In the genomic region with DNA sequence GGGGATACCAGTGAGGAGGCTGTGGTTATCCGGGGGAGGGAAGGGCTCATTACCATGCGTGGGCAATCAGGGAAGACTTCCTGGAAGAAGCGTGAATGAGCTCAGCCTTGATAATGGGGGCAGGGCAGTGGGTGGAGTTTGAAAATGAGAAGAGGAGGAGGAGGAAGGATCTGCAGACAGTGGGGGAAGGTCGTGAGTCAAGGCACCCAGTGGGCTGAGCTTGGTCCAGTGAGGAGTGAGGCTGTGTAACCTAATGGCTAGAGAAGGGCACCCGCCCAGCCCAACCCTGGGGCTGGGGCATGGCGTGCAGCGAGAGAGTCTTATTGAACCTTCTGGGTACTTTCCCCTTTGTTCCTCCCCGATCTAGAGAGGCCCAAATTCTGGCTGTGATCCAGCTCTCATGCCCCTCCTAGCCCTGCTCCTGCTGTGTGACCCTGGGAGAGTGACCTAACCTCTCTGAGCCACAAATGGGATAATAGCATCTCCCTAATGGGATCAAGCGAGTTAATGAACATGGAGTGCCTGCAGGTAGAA, we compare ENCODE assay signal across 1 cellular context.
TF ChIP-seq lines count a peak whose summit lies in the region.

No MANE protein-coding gene starts in this region.

TF ChIP-seq in K562, 482 proteins besides CTCF, POLR2A, EP300 and RAD21 (continued from another document):
- TF ChIP-seq, protein P1, sequence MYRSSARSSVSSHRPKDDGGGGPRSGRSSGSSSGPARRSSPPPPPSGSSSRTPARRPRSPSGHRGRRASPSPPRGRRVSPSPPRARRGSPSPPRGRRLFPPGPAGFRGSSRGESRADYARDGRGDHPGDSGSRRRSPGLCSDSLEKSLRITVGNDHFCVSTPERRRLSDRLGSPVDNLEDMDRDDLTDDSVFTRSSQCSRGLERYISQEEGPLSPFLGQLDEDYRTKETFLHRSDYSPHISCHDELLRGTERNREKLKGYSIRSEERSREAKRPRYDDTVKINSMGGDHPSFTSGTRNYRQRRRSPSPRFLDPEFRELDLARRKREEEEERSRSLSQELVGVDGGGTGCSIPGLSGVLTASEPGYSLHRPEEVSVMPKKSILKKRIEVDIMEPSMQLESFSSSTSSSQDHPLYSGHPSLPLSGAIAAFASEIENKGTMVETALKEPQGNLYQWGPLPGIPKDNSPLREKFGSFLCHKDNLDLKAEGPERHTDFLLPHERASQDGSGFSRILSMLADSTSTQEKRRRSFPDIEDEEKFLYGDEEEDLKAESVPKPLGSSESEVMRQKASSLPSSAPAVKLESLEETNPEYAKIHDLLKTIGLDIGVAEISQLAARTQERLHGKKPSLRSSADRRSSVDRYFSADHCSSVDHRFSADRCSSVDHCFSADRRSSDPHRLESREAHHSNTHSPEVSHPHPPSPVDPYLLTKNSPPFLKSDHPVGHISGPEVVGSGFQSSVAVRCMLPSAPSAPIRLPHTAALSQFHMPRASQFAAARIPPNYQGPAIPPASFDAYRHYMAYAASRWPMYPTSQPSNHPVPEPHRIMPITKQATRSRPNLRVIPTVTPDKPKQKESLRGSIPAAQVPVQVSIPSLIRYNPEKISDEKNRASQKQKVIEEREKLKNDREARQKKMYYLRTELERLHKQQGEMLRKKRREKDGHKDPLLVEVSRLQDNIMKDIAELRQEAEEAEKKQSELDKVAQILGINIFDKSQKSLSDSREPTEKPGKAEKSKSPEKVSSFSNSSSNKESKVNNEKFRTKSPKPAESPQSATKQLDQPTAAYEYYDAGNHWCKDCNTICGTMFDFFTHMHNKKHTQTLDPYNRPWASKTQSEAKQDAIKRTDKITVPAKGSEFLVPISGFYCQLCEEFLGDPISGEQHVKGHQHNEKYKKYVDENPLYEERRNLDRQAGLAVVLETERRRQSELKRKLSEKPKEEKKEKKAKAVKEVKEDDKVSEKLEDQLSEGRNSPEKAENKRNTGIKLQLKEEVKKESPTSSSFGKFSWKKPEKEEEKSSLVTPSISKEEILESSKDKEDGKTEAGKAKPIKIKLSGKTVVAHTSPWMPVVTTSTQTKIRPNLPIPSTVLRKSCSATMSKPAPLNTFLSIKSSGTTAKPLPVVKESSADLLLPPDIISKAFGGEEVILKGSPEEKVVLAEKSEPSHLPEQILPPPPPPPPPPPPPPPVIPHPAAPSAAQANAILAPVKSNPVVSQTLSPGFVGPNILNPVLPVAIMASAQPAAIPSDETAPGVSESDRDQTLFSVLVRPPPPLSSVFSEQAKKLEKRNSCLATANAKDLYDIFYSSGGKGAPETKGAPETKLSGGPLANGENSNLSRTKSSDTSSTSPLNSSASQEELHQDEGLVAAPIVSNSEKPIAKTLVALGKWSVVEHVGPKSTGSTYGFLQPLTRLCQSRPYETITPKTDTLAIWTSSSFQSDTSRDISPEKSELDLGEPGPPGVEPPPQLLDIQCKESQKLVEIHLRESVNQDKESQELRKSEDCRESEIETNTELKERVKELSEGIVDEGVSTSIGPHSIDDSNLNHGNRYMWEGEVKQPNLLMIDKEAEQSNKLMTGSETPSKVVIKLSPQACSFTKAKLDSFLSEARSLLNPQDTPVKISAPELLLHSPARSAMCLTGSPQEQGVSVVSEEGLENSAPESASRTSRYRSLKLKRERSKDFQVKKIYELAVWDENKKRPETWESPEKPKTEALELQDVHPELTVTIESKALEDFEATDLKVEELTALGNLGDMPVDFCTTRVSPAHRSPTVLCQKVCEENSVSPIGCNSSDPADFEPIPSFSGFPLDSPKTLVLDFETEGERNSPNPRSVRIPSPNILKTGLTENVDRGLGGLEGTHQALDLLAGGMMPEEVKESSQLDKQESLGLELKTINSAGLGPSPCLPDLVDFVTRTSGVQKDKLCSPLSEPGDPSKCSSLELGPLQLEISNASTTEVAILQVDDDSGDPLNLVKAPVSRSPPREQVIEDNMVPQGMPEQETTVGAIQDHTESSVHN (IDR thresholded peaks at IDR 0.05; ENCODE audit: borderline replicate concordance in 1 of 2, low read depth in 1 of 2) = no peak
- TF ChIP-seq PPARD (CRISPR knock-in tag; IDR thresholded peaks at IDR 0.05) (no peak), BRCA1 (IDR thresholded peaks at IDR 0.05) (no peak), BRCA1 (CRISPR knock-in tag; IDR thresholded peaks at IDR 0.05) (no peak), ETV5 (CRISPR knock-in tag; IDR thresholded peaks at IDR 0.05; ENCODE audit: low read depth) (0 out of 2 replicates have a peak, but pooled peaks have one; percentile 18), RBBP5 (IDR thresholded peaks at IDR 0.05; ENCODE audit: borderline replicate concordance, insufficient read depth, low read length, poor library complexity, severe bottlenecking) (no peak), NFE2L1 (tag; IDR thresholded peaks at IDR 0.05; ENCODE audit: borderline replicate concordance, low read depth) (no peak), POU5F1 (IDR thresholded peaks at IDR 0.05; ENCODE audit: borderline replicate concordance, low read depth, low read length, partially characterized antibody) (no peak), PCBP2 (IDR thresholded peaks at IDR 0.05; ENCODE audit: low read depth, low read length, poor library complexity, severe bottlenecking) (no peak), CHAMP1 (IDR thresholded peaks at IDR 0.05) (no peak), ZNF232 (CRISPR knock-in tag; IDR thresholded peaks at IDR 0.05) (no peak), RUNX1 (IDR thresholded peaks at IDR 0.05; ENCODE audit: low read depth) (no peak), STAT5A (IDR thresholded peaks at IDR 0.05; ENCODE audit: borderline replicate concordance, low read length) (no peak)
- TF ChIP-seq, protein P2, sequence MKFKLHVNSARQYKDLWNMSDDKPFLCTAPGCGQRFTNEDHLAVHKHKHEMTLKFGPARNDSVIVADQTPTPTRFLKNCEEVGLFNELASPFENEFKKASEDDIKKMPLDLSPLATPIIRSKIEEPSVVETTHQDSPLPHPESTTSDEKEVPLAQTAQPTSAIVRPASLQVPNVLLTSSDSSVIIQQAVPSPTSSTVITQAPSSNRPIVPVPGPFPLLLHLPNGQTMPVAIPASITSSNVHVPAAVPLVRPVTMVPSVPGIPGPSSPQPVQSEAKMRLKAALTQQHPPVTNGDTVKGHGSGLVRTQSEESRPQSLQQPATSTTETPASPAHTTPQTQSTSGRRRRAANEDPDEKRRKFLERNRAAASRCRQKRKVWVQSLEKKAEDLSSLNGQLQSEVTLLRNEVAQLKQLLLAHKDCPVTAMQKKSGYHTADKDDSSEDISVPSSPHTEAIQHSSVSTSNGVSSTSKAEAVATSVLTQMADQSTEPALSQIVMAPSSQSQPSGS (CRISPR knock-in tag; IDR thresholded peaks at IDR 0.05) = no peak
